8 cellular contexts compared by ENCODE assay signal in the genomic region with DNA sequence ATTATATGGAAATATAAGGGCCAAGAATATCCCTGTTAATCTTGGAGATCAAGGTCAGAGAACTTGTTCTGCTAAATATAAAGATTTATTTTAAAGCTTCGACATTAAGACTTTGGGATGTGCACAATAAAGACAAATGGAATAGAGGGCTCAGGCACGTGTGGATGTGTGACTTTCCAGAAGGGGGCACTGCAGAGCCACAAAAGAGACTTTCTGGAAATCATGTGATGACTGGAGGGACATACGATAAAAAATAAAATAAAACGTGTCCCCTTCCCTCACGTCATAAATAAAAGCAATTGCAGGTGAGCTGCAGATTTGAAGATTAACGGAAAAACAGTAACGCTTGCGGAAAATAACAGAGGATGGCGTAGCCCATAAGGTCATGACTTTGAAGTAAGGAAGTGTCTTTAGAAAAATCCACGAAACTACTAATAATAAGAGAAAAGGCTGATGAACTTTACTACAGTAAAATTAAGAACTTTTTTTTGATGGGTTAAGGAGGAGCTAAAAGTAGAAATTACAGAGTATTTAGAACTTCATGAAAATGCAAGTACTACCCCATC. TPM values are rescaled to one million over a fixed set of nuclear protein-coding genes. Genes with fewer than 3 reads are reported as not detected.
DNase-seq lines count a peak whose midpoint lies in the region; ATAC-seq and TF ChIP-seq lines count a peak whose summit lies in the region.

No MANE protein-coding gene starts in this region.

- H3K9ac ChIP-seq in colonic mucosa (ENCODE audit: low read depth in 2 of 2, low read length in 2 of 2), result no peak overlapping the region

- H3K4me1 ChIP-seq in colonic mucosa, result no peaks in the 10 kb centered on the region
- H3K4me1 ChIP-seq in mucosa of descending colon (ENCODE audit: low read depth), result no peaks in the 10 kb centered on the region
- no peaks in the 10 kb centered on the region for H3K4me1 ChIP-seq in tibial nerve

- H3K27me3 ChIP-seq in WERI-Rb-1 (ENCODE audit: insufficient read depth, low read depth, severe bottlenecking), result no peaks in the 10 kb centered on the region
- H3K27me3 ChIP-seq in colonic mucosa, result no peaks in the 10 kb centered on the region
- no peaks in the 10 kb centered on the region for H3K27me3 ChIP-seq in tibial nerve

- H3K27ac ChIP-seq in WERI-Rb-1 (no peak overlapping the region), colonic mucosa (no peak overlapping the region), tibial nerve (no peak overlapping the region)

- peak; percentile 70 for TF ChIP-seq CTCF in WERI-Rb-1 (IDR thresholded peaks at IDR 0.05; ENCODE audit: low read depth, low read length)
- TF ChIP-seq CTCF in colonic mucosa (IDR thresholded peaks at IDR 0.05), result peak; percentile 72
- TF ChIP-seq CTCF in mucosa of descending colon (IDR thresholded peaks at IDR 0.05), result peak; percentile 51
- peak in 4 of 5 experiments; percentile 24 to 49 (median 40) for TF ChIP-seq CTCF in tibial nerve (IDR thresholded peaks at IDR 0.05)

- in situ Hi-C loops in KBM-7 (cut with MboI; ENCODE audit: low pct_unique_long_range_greater_than_20kb, low sequenced_read_pairs), result no loop called here

- DNase-seq in COLO829 (ENCODE audit: low spot score), result peak; percentile 46
- DNase-seq in KBM-7, result peak; percentile 54
- peak; percentile 70 for DNase-seq in WERI-Rb-1
- peak; percentile 76 for DNase-seq in colonic mucosa
- DNase-seq in mucosa of descending colon, result peak in 2 of 3 donors; percentile 62 to 86
- DNase-seq in tibial nerve (ENCODE audit: low spot score in 2 of 2), result no peak

- TF ChIP-seq EP300 in tibial nerve (IDR thresholded peaks at IDR 0.05), result no peak

- 42 to 46% methylated on average over 10 of the region's 10 CpGs for WGBS in tibial nerve, 2 donors

- TF ChIP-seq POLR2A in tibial nerve (IDR thresholded peaks at IDR 0.05), result no peak

- intact Hi-C loops in colonic mucosa (cut with DNase I), result no loop called here
- intact Hi-C loops in mucosa of descending colon (cut with DNase I, micrococcal nuclease), result loop anchor here in 1 of 2 donors (10.0 kb wide), 1 partner anchor 330 kb away; no protein-coding TSS in a partner anchor

- H3K4me3 ChIP-seq in WERI-Rb-1 (ENCODE audit: low read depth, low read length), result no peak overlapping the region
- no peak overlapping the region for H3K4me3 ChIP-seq in colonic mucosa
- H3K4me3 ChIP-seq in mucosa of descending colon, result no peak overlapping the region
- H3K4me3 ChIP-seq in tibial nerve, result no peak overlapping the region

- H3K36me3 ChIP-seq in WERI-Rb-1, result no peaks in the 10 kb centered on the region
- H3K36me3 ChIP-seq in colonic mucosa, result no peaks in the 10 kb centered on the region
- no peaks in the 10 kb centered on the region for H3K36me3 ChIP-seq in mucosa of descending colon (ENCODE audit: low read depth)
- no peaks in the 10 kb centered on the region for H3K36me3 ChIP-seq in tibial nerve

- peak; percentile 81 for ATAC-seq in mucosa of descending colon
- no peak for ATAC-seq in GM18519 (IDR thresholded peaks at IDR 0.05; ENCODE audit: low FRiP score, unreplicated experiment)
- ATAC-seq in HG03442 (IDR thresholded peaks at IDR 0.05; ENCODE audit: unreplicated experiment), result no peak

- H3K9me3 ChIP-seq in WERI-Rb-1 (ENCODE audit: severe bottlenecking) (no peaks in the 10 kb centered on the region), colonic mucosa (no peaks in the 10 kb centered on the region), mucosa of descending colon (no peaks in the 10 kb centered on the region), tibial nerve (no peaks in the 10 kb centered on the region)

RNA-seq across cellular contexts. Expression of a gene that starts 9.4 kb away (rescaled TPM):
- total RNA-seq in colonic mucosa (100 to 1,000 TPM in 1 of 2 donors, 10 to 100 TPM in 1; 53.4 to 111 TPM), mucosa of descending colon (100 to 1,000 TPM in 1 of 3 donors, 10 to 100 TPM in 2; 89.6 to 160 (median 97.4) TPM), tibial nerve (10 to 100 TPM; 29.9 to 64.8 (median 57.1) TPM)

RNA-seq across cellular contexts. Expression of a gene that starts 41.2 kb away (rescaled TPM):
- total RNA-seq in colonic mucosa (10 to 100 TPM; 10.4 to 12.1 TPM), mucosa of descending colon (10 to 100 TPM; 16.9 to 33.3 (median 22.1) TPM), tibial nerve (100 to 1,000 TPM in 1 of 4 donors, 10 to 100 TPM in 3; 67.1 to 147 (median 90.0) TPM)

RNA-seq across cellular contexts. Expression of a gene that starts 55.6 kb away (rescaled TPM):
- total RNA-seq in colonic mucosa (100 to 1,000 TPM; 247 to 390 TPM), mucosa of descending colon (100 to 1,000 TPM; 159 to 376 (median 242) TPM), tibial nerve (10 to 100 TPM; 21.0 to 27.3 (median 25.5) TPM)

Comparison
In these comparisons a context has a peak if more than half of its experiments do, and no peak if none do; other contexts are left out.
1. DNase-seq: peak in COLO829 (single experiment), KBM-7 (single experiment), WERI-Rb-1 (single experiment), colonic mucosa (single experiment) and mucosa of descending colon (2 of 3); none in tibial nerve (0 of 2).
2. RNA of a gene that starts 55.6 kb away (total RNA-seq): 247 to 390 TPM in colonic mucosa and 159 to 376 TPM in mucosa of descending colon; 21.0 to 27.3 TPM in tibial nerve; every median in the first group is over 4 times any median in the second.
3. Peak in every context shown above with its lines, with median percentiles within 50 percentile points of each other: CTCF ChIP-seq.